ENCODE assay signal across 2 cellular contexts in the genomic region with DNA sequence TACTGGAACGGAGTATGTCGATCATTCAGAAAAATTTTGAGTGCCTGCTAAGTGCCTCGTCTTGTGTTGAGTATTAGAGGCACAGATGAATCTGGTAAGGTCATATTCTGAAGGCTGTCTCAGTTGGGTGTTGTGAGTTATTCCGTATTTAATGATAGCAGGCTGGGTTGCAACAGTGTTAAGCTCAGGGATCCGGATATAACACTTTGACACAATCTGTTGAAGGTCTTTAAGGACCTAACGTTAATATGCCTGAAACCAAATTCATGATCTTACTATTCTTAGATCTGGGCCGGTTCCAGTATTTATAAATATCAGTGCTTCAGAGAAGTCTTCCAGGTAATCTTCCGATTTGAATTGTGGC.
TF ChIP-seq lines count a peak whose summit lies in the region.

No MANE protein-coding gene starts in this region.

TF ChIP-seq in SK-N-SH, 30 proteins besides CTCF, POLR2A, EP300 and RAD21 (continued from another document):
- TF ChIP-seq EZH2phosphoT487 (IDR thresholded peaks at IDR 0.05; ENCODE audit: borderline replicate concordance, low read depth) (no peak), RXRA (IDR thresholded peaks at IDR 0.05; ENCODE audit: borderline replicate concordance, low read depth) (no peak), FOXJ3 (CRISPR knock-in tag; IDR thresholded peaks at IDR 0.05) (no peak), RCOR1 (IDR thresholded peaks at IDR 0.05; ENCODE audit: low read length) (no peak), TEAD4 (IDR thresholded peaks at IDR 0.05; ENCODE audit: borderline replicate concordance, insufficient read depth) (no peak), TAF1 (IDR thresholded peaks at IDR 0.05; ENCODE audit: borderline replicate concordance, low read depth, low read length) (no peak)

TF ChIP-seq in SK-N-SH treated with all-trans-retinoic acid at 6 μM for 48 hours, 23 proteins besides CTCF, POLR2A, EP300 and RAD21:
- TF ChIP-seq, protein P1, sequence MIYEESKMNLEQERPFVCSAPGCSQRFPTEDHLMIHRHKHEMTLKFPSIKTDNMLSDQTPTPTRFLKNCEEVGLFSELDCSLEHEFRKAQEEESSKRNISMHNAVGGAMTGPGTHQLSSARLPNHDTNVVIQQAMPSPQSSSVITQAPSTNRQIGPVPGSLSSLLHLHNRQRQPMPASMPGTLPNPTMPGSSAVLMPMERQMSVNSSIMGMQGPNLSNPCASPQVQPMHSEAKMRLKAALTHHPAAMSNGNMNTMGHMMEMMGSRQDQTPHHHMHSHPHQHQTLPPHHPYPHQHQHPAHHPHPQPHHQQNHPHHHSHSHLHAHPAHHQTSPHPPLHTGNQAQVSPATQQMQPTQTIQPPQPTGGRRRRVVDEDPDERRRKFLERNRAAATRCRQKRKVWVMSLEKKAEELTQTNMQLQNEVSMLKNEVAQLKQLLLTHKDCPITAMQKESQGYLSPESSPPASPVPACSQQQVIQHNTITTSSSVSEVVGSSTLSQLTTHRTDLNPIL (CRISPR knock-in tag; IDR thresholded peaks at IDR 0.05; ENCODE audit: low read depth) = no peak
- TF ChIP-seq SNAI2 (CRISPR knock-in tag; IDR thresholded peaks at IDR 0.05) = no peak
TF ChIP-seq in SK-N-SH treated with all-trans-retinoic acid at 6 μM for 48 hours: peak in this region for 0.
